In the genomic region with DNA sequence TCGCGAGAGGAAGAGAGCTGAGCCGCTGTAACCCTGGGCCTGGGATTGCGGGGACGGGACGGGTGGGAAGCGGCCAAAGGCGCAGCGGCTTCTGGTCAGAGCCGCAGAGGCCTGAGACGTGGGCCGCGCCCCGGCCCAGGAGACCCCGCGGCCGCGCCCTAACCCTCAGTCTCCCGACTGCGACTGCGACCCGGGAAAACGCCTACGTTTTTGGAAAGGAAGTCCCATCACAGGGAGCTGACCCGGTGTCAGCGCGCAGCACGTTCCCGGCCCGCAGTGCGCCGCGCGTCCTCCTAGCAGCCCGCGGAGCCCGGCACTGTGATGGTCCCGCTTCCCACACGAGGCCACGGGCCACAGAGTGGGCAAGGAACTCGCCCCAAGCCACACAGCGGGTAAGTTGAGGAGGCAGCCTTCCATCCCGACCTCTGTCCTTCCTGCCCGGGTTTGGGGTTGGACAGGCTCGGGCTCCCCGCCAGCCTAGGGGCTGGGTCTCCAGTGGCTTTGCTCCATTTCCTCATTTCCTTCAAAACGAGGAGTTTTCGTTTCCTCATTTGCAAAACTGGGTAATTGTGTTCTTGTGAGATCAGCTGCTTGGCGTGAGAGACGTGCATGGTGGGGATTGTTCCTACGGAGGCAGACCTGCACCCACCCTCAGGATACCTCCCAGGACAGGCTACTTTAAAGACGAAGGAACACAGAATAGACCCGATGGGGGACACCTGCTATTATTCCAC, we compare ENCODE assay signal across 3 cellular contexts.
TF ChIP-seq lines count a peak whose summit lies in the region.

No MANE protein-coding gene starts in this region.

TF ChIP-seq in SK-N-SH, 30 proteins besides CTCF, POLR2A, EP300 and RAD21 (continues in another document):
- TF ChIP-seq NRF1 (IDR thresholded peaks at IDR 0.05; ENCODE audit: low read depth, low read length): no peak
- no peak for TF ChIP-seq MEF2A (IDR thresholded peaks at IDR 0.05; ENCODE audit: borderline replicate concordance, low read depth)
- TF ChIP-seq, protein P1, sequence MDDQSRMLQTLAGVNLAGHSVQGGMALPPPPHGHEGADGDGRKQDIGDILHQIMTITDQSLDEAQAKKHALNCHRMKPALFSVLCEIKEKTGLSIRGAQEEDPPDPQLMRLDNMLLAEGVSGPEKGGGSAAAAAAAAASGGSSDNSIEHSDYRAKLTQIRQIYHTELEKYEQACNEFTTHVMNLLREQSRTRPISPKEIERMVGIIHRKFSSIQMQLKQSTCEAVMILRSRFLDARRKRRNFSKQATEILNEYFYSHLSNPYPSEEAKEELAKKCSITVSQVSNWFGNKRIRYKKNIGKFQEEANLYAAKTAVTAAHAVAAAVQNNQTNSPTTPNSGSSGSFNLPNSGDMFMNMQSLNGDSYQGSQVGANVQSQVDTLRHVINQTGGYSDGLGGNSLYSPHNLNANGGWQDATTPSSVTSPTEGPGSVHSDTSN (IDR thresholded peaks at IDR 0.05): no peak
- TF ChIP-seq RXRA (IDR thresholded peaks at IDR 0.05; ENCODE audit: borderline replicate concordance, low read depth): no peak
- TF ChIP-seq RCOR1 (IDR thresholded peaks at IDR 0.05; ENCODE audit: low read length): no peak
- no peak for TF ChIP-seq YY1 (IDR thresholded peaks at IDR 0.05; ENCODE audit: low read depth)
- no peak for TF ChIP-seq RFX5 (IDR thresholded peaks at IDR 0.05; ENCODE audit: low read length)
- TF ChIP-seq SIN3A (IDR thresholded peaks at IDR 0.05; ENCODE audit: borderline replicate concordance, low read depth, low read length): no peak
- no peak for TF ChIP-seq FOXM1 (IDR thresholded peaks at IDR 0.05; ENCODE audit: low read depth)
- TF ChIP-seq, protein P2, sequence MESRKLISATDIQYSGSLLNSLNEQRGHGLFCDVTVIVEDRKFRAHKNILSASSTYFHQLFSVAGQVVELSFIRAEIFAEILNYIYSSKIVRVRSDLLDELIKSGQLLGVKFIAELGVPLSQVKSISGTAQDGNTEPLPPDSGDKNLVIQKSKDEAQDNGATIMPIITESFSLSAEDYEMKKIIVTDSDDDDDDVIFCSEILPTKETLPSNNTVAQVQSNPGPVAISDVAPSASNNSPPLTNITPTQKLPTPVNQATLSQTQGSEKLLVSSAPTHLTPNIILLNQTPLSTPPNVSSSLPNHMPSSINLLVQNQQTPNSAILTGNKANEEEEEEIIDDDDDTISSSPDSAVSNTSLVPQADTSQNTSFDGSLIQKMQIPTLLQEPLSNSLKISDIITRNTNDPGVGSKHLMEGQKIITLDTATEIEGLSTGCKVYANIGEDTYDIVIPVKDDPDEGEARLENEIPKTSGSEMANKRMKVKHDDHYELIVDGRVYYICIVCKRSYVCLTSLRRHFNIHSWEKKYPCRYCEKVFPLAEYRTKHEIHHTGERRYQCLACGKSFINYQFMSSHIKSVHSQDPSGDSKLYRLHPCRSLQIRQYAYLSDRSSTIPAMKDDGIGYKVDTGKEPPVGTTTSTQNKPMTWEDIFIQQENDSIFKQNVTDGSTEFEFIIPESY (IDR thresholded peaks at IDR 0.05; ENCODE audit: borderline replicate concordance, low read depth): no peak
- no peak for TF ChIP-seq SMC3 (IDR thresholded peaks at IDR 0.05; ENCODE audit: low read depth, low read length)
- no peak for TF ChIP-seq ELF1 (IDR thresholded peaks at IDR 0.05)
- no peak for TF ChIP-seq TCF12 (IDR thresholded peaks at IDR 0.05)
- no peak for TF ChIP-seq MXI1 (IDR thresholded peaks at IDR 0.05; ENCODE audit: low read depth, low read length)
- no peak for TF ChIP-seq JUND (IDR thresholded peaks at IDR 0.05)

TF ChIP-seq in SK-N-SH treated with all-trans-retinoic acid at 6 μM for 48 hours, 23 proteins besides CTCF, POLR2A, EP300 and RAD21:
- no peak for TF ChIP-seq SNAI2 (CRISPR knock-in tag; IDR thresholded peaks at IDR 0.05)
- TF ChIP-seq ESRRG (CRISPR knock-in tag; IDR thresholded peaks at IDR 0.05): no peak
- TF ChIP-seq, protein P3, sequence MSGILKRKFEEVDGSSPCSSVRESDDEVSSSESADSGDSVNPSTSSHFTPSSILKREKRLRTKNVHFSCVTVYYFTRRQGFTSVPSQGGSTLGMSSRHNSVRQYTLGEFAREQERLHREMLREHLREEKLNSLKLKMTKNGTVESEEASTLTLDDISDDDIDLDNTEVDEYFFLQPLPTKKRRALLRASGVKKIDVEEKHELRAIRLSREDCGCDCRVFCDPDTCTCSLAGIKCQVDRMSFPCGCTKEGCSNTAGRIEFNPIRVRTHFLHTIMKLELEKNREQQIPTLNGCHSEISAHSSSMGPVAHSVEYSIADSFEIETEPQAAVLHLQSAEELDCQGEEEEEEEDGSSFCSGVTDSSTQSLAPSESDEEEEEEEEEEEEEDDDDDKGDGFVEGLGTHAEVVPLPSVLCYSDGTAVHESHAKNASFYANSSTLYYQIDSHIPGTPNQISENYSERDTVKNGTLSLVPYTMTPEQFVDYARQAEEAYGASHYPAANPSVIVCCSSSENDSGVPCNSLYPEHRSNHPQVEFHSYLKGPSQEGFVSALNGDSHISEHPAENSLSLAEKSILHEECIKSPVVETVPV (CRISPR knock-in tag; IDR thresholded peaks at IDR 0.05): no peak
- TF ChIP-seq ZFP30 (CRISPR knock-in tag; IDR thresholded peaks at IDR 0.05): no peak
- TF ChIP-seq, protein P4, sequence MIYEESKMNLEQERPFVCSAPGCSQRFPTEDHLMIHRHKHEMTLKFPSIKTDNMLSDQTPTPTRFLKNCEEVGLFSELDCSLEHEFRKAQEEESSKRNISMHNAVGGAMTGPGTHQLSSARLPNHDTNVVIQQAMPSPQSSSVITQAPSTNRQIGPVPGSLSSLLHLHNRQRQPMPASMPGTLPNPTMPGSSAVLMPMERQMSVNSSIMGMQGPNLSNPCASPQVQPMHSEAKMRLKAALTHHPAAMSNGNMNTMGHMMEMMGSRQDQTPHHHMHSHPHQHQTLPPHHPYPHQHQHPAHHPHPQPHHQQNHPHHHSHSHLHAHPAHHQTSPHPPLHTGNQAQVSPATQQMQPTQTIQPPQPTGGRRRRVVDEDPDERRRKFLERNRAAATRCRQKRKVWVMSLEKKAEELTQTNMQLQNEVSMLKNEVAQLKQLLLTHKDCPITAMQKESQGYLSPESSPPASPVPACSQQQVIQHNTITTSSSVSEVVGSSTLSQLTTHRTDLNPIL (CRISPR knock-in tag; IDR thresholded peaks at IDR 0.05; ENCODE audit: low read depth): no peak
- TF ChIP-seq ZNF70 (CRISPR knock-in tag; IDR thresholded peaks at IDR 0.05): no peak
- TF ChIP-seq, protein P5, sequence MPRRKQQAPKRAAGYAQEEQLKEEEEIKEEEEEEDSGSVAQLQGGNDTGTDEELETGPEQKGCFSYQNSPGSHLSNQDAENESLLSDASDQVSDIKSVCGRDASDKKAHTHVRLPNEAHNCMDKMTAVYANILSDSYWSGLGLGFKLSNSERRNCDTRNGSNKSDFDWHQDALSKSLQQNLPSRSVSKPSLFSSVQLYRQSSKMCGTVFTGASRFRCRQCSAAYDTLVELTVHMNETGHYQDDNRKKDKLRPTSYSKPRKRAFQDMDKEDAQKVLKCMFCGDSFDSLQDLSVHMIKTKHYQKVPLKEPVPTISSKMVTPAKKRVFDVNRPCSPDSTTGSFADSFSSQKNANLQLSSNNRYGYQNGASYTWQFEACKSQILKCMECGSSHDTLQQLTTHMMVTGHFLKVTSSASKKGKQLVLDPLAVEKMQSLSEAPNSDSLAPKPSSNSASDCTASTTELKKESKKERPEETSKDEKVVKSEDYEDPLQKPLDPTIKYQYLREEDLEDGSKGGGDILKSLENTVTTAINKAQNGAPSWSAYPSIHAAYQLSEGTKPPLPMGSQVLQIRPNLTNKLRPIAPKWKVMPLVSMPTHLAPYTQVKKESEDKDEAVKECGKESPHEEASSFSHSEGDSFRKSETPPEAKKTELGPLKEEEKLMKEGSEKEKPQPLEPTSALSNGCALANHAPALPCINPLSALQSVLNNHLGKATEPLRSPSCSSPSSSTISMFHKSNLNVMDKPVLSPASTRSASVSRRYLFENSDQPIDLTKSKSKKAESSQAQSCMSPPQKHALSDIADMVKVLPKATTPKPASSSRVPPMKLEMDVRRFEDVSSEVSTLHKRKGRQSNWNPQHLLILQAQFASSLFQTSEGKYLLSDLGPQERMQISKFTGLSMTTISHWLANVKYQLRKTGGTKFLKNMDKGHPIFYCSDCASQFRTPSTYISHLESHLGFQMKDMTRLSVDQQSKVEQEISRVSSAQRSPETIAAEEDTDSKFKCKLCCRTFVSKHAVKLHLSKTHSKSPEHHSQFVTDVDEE (CRISPR knock-in tag; IDR thresholded peaks at IDR 0.05): no peak
- TF ChIP-seq TCF4 (CRISPR knock-in tag; IDR thresholded peaks at IDR 0.05; ENCODE audit: borderline replicate concordance): no peak
- TF ChIP-seq OSR1 (CRISPR knock-in tag; IDR thresholded peaks at IDR 0.05): no peak
- TF ChIP-seq ZNF565 (CRISPR knock-in tag; conservative IDR thresholded peaks at IDR 0.05; ENCODE audit: low read depth): no peak

TF ChIP-seq in HepG2, 621 proteins besides CTCF, POLR2A, EP300 and RAD21 (continues in another document):
- TF ChIP-seq SETDB1 (CRISPR knock-in tag; IDR thresholded peaks at IDR 0.05; ENCODE audit: borderline replicate concordance) (no peak), ZFP36 (IDR thresholded peaks at IDR 0.05; ENCODE audit: borderline replicate concordance, low read depth, low read length, partially characterized antibody) (peak; percentile 12), ZBTB42 (CRISPR knock-in tag; IDR thresholded peaks at IDR 0.05) (0 out of 2 replicates have a peak, but pooled peaks have one; percentile 25), MTF2 (CRISPR knock-in tag; IDR thresholded peaks at IDR 0.05; ENCODE audit: borderline replicate concordance) (peak; percentile 43; the same call in 1 of the 2 replicates), ZNF768 (CRISPR knock-in tag; IDR thresholded peaks at IDR 0.05) (peak; percentile 95), EED (CRISPR knock-in tag; IDR thresholded peaks at IDR 0.05) (0 out of 2 replicates have a peak, but pooled peaks have one; percentile 35), SOX13 (IDR thresholded peaks at IDR 0.05) (0 out of 2 replicates have a peak, but pooled peaks have one; percentile 20), SOX13 (CRISPR knock-in tag; conservative IDR thresholded peaks at IDR 0.05 in 1 of 2, IDR thresholded peaks at IDR 0.05 in 1 of 2) (no peak), RNF2 (conservative IDR thresholded peaks at IDR 0.05; ENCODE audit: low read depth) (0 out of 2 replicates have a peak, but pooled peaks have one; percentile 47), HOXA3 (CRISPR knock-in tag; IDR thresholded peaks at IDR 0.05) (0 out of 2 replicates have a peak, but pooled peaks have one; percentile 20), ZMYM3 (CRISPR knock-in tag; IDR thresholded peaks at IDR 0.05) (peak; percentile 33; the same call in 1 of the 2 replicates), ZFP36L1 (CRISPR knock-in tag; IDR thresholded peaks at IDR 0.05) (no peak), SMAD9 (CRISPR knock-in tag; IDR thresholded peaks at IDR 0.05) (no peak), NCOA1 (CRISPR knock-in tag; IDR thresholded peaks at IDR 0.05) (no peak), MEF2D (CRISPR knock-in tag; IDR thresholded peaks at IDR 0.05) (no peak), SNRNP70 (IDR thresholded peaks at IDR 0.05; ENCODE audit: low read depth, low read length) (no peak), ZNF556 (CRISPR knock-in tag; IDR thresholded peaks at IDR 0.05; ENCODE audit: borderline replicate concordance) (no peak), GABPB1 (CRISPR knock-in tag; IDR thresholded peaks at IDR 0.05) (peak; percentile 17; the same call in 1 of the 2 replicates)
- TF ChIP-seq, protein P6, sequence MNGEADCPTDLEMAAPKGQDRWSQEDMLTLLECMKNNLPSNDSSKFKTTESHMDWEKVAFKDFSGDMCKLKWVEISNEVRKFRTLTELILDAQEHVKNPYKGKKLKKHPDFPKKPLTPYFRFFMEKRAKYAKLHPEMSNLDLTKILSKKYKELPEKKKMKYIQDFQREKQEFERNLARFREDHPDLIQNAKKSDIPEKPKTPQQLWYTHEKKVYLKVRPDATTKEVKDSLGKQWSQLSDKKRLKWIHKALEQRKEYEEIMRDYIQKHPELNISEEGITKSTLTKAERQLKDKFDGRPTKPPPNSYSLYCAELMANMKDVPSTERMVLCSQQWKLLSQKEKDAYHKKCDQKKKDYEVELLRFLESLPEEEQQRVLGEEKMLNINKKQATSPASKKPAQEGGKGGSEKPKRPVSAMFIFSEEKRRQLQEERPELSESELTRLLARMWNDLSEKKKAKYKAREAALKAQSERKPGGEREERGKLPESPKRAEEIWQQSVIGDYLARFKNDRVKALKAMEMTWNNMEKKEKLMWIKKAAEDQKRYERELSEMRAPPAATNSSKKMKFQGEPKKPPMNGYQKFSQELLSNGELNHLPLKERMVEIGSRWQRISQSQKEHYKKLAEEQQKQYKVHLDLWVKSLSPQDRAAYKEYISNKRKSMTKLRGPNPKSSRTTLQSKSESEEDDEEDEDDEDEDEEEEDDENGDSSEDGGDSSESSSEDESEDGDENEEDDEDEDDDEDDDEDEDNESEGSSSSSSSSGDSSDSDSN (CRISPR knock-in tag; IDR thresholded peaks at IDR 0.05): 0 out of 2 replicates have a peak, but pooled peaks have one; percentile 39
- TF ChIP-seq, protein P7, sequence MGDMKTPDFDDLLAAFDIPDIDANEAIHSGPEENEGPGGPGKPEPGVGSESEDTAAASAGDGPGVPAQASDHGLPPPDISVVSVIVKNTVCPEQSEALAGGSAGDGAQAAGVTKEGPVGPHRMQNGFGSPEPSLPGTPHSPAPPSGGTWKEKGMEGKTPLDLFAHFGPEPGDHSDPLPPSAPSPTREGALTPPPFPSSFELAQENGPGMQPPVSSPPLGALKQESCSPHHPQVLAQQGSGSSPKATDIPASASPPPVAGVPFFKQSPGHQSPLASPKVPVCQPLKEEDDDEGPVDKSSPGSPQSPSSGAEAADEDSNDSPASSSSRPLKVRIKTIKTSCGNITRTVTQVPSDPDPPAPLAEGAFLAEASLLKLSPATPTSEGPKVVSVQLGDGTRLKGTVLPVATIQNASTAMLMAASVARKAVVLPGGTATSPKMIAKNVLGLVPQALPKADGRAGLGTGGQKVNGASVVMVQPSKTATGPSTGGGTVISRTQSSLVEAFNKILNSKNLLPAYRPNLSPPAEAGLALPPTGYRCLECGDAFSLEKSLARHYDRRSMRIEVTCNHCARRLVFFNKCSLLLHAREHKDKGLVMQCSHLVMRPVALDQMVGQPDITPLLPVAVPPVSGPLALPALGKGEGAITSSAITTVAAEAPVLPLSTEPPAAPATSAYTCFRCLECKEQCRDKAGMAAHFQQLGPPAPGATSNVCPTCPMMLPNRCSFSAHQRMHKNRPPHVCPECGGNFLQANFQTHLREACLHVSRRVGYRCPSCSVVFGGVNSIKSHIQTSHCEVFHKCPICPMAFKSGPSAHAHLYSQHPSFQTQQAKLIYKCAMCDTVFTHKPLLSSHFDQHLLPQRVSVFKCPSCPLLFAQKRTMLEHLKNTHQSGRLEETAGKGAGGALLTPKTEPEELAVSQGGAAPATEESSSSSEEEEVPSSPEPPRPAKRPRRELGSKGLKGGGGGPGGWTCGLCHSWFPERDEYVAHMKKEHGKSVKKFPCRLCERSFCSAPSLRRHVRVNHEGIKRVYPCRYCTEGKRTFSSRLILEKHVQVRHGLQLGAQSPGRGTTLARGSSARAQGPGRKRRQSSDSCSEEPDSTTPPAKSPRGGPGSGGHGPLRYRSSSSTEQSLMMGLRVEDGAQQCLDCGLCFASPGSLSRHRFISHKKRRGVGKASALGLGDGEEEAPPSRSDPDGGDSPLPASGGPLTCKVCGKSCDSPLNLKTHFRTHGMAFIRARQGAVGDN (CRISPR knock-in tag; IDR thresholded peaks at IDR 0.05): peak; percentile 49
- TF ChIP-seq, protein P8, sequence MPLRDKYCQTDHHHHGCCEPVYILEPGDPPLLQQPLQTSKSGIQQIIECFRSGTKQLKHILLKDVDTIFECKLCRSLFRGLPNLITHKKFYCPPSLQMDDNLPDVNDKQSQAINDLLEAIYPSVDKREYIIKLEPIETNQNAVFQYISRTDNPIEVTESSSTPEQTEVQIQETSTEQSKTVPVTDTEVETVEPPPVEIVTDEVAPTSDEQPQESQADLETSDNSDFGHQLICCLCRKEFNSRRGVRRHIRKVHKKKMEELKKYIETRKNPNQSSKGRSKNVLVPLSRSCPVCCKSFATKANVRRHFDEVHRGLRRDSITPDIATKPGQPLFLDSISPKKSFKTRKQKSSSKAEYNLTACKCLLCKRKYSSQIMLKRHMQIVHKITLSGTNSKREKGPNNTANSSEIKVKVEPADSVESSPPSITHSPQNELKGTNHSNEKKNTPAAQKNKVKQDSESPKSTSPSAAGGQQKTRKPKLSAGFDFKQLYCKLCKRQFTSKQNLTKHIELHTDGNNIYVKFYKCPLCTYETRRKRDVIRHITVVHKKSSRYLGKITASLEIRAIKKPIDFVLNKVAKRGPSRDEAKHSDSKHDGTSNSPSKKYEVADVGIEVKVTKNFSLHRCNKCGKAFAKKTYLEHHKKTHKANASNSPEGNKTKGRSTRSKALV (CRISPR knock-in tag; IDR thresholded peaks at IDR 0.05): peak; percentile 31; the same call in 1 of the 2 replicates
